ENCODE assay signal across 11 cellular contexts in genomic region chr20:43681468-43681942, GRCh38. TPM values are rescaled to one million over a fixed set of nuclear protein-coding genes. Genes with fewer than 3 reads are reported as not detected.
DNase-seq lines count a peak whose midpoint lies in the region; TF ChIP-seq lines count a peak whose summit lies in the region.
"Had no signal": no experiment of that assay in that cellular context is flagged by ENCODE, and none has a peak within 500 bp of the region (broad histone marks: within the 10 kb centered on the region; RNA-seq: fewer than 3 reads in every experiment).

No MANE protein-coding gene starts in this region.

- H3K4me1 Mint-ChIP-seq in CD8-positive, alpha-beta memory T cell = no peaks in the 10 kb centered on the region

- no peaks in the 10 kb centered on the region for H3K36me3 Mint-ChIP-seq in CD8-positive, alpha-beta memory T cell

- H3K27ac Mint-ChIP-seq in CD8-positive, alpha-beta memory T cell = no peak overlapping the region

- H3K27me3 ChIP-seq in GM23248 (replicated peaks; ENCODE audit: insufficient read depth) (no peaks in the 10 kb centered on the region), sigmoid colon (no peaks in the 10 kb centered on the region)
- H3K27me3 ChIP-seq in CD8-positive, alpha-beta memory T cell (ENCODE audit: insufficient read depth, low read length, poor library complexity, severe bottlenecking) = no peaks in the 10 kb centered on the region

- TF ChIP-seq EP300 in sigmoid colon (IDR thresholded peaks at IDR 0.05) = no peak

- peak overlapping the region in 1 of 7 donors; percentile 36 for H3K4me3 Mint-ChIP-seq in CD8-positive, alpha-beta memory T cell

- H3K27me3 Mint-ChIP-seq in CD8-positive, alpha-beta memory T cell = peaks cover 0 to 1% of the 10 kb centered on the region in 2 donors

- H3K9me3 Mint-ChIP-seq in CD8-positive, alpha-beta memory T cell = no peaks in the 10 kb centered on the region

- H3K9me2 ChIP-seq in GM23248 (ENCODE audit: insufficient read depth) = no peaks in the 10 kb centered on the region

- DNase-seq in DMS153 (lab: John Stamatoyannopoulos, UW) = peak; percentile 35
- no peak for DNase-seq in DMS153 treated with DMSO at 0.1 percent for 48 hours (lab: John Stamatoyannopoulos, UW; ENCODE audit: unreplicated experiment)
- DNase-seq in GM23248 = peak; percentile 39
- DNase-seq in NCI-H1092 (lab: John Stamatoyannopoulos, UW) = peak; percentile 63
- peak; percentile 20 for DNase-seq in fibroblast of gingiva (ENCODE audit: low read depth)
- DNase-seq in CD8-positive, alpha-beta memory T cell = no peak
- DNase-seq in sigmoid colon = no peak
- no peak for DNase-seq in kidney glomerular epithelial cell (lab: John Stamatoyannopoulos, UW)

- no peak for TF ChIP-seq POLR2A in sigmoid colon (IDR thresholded peaks at IDR 0.05)

- no peak for TF ChIP-seq CTCF in sigmoid colon (IDR thresholded peaks at IDR 0.05)

- intact Hi-C loops in sigmoid colon (cut with DNase I) = no loop called here

- no peaks in the 10 kb centered on the region for H3K36me3 ChIP-seq in GM23248 (ENCODE audit: low read depth)
- H3K36me3 ChIP-seq in CD8-positive, alpha-beta memory T cell (ENCODE audit: insufficient read depth, low read length) = no peaks in the 10 kb centered on the region
- no peaks in the 10 kb centered on the region for H3K36me3 ChIP-seq in sigmoid colon

- H4K20me1 ChIP-seq in GM23248 (ENCODE audit: insufficient read depth) = no peaks in the 10 kb centered on the region

- H3K79me2 ChIP-seq in GM23248 (ENCODE audit: insufficient read depth) = no peaks in the 10 kb centered on the region

- no peak overlapping the region for H3K9ac ChIP-seq in GM23248

- H3F3A ChIP-seq in GM23248 (ENCODE audit: insufficient read depth) = no peaks in the 10 kb centered on the region

- H3K4me3 ChIP-seq in GM23248 (no peak overlapping the region), sigmoid colon (no peak overlapping the region)
- no peak overlapping the region for H3K4me3 ChIP-seq in CD8-positive, alpha-beta memory T cell (ENCODE audit: low read length)

- no peaks in the 10 kb centered on the region for H3K9me3 ChIP-seq in GM23248 (ENCODE audit: low read depth)
- H3K9me3 ChIP-seq in CD8-positive, alpha-beta memory T cell (ENCODE audit: low read length) = no peaks in the 10 kb centered on the region
- H3K9me3 ChIP-seq in sigmoid colon = no peaks in the 10 kb centered on the region

- in situ Hi-C loops in GM23248 (cut with MboI) = no loop called here

- H3K4me1 ChIP-seq in GM23248 (ENCODE audit: insufficient read depth) = no peaks in the 10 kb centered on the region
- no peaks in the 10 kb centered on the region for H3K4me1 ChIP-seq in CD8-positive, alpha-beta memory T cell (ENCODE audit: insufficient read depth, low read length)
- H3K4me1 ChIP-seq in sigmoid colon = no peaks in the 10 kb centered on the region

- CTCF ChIA-PET in CD8-positive, alpha-beta memory T cell (lab: Charles Lee) = no interaction called here

- no peak overlapping the region for H3K4me2 ChIP-seq in GM23248 (ENCODE audit: unreplicated experiment)

- H3K27ac ChIP-seq in GM23248 = no peak overlapping the region
- H3K27ac ChIP-seq in CD8-positive, alpha-beta memory T cell (ENCODE audit: low read depth, low read length) = no peak overlapping the region
- no peak overlapping the region for H3K27ac ChIP-seq in sigmoid colon
- H3K27ac ChIP-seq: 22Rv1 had no signal

- H2AFZ ChIP-seq in GM23248 = 0 out of 2 replicates have a peak overlapping the region, but pooled peaks have one; percentile 36

- POLR2A ChIA-PET in CD8-positive, alpha-beta memory T cell (lab: Charles Lee) = no interaction called here

- 42 to 48% methylated on average over 8 of the region's 8 CpGs for WGBS in GM23248 (ENCODE audit: low coverage in 1 of 2, low lambda C conversion rate in 2 of 2, missing lambda C conversion rate in 2 of 2), 2 experiments
- WGBS in sigmoid colon, 2 donors = 74 to 85% methylated on average over 8 of the region's 8 CpGs

RNA-seq across cellular contexts. Expression of gene MYBL2, which starts 14.6 kb away (rescaled TPM):
- total RNA-seq in GM23248 (2014; rRNA removed; shearing (Covaris generic)) = 6.1 and 8.1 TPM in 2 replicates
- polyA plus RNA-seq in GM23248 (2016; fragmentation: Nextera tagmentation; extraction: Ambion mirVana) = 11.7 and 12.9 TPM in 2 replicates
- total RNA-seq in CD8-positive, alpha-beta memory T cell = 10 to 100 TPM; 78.3 to 78.6 TPM
- polyA plus RNA-seq in CD8-positive, alpha-beta memory T cell = 0.20 TPM
- under 1 TPM in 1 of 4 donors, not detected in 3; 0.27 TPM for total RNA-seq in sigmoid colon
- polyA plus RNA-seq in sigmoid colon = 10 to 100 TPM in 1 of 3 donors, 1 to 10 TPM in 2; 1.2 to 40.6 (median 6.9) TPM

RNA-seq across cellular contexts. Expression of gene GTSF1L, which starts 45.3 kb away (rescaled TPM):
- not detected in 2 replicates for total RNA-seq in GM23248 (2014; rRNA removed; shearing (Covaris generic))
- not detected in 2 replicates for polyA plus RNA-seq in GM23248 (2016; fragmentation: Nextera tagmentation; extraction: Ambion mirVana)
- total RNA-seq in CD8-positive, alpha-beta memory T cell = not detected
- polyA plus RNA-seq in CD8-positive, alpha-beta memory T cell = not detected
- not detected for total RNA-seq in sigmoid colon
- polyA plus RNA-seq in sigmoid colon = under 1 TPM in 1 of 3 donors, not detected in 2; 0.17 TPM
- total RNA-seq: fibroblast of villous mesenchyme; T-helper 1 cell treated with Interleukin-12 subunit alpha and Interleukin-12 subunit beta and Interleukin-4 antibody, amounts not matched to agents 30 ng/mL and 1 ng/mL, for 36 hours had no signal

Comparison
In these comparisons a context has a peak if more than half of its experiments do, and no peak if none do; other contexts are left out.
1. DNase-seq: peak in DMS153 (single experiment), GM23248 (single experiment), NCI-H1092 (single experiment) and fibroblast of gingiva (single experiment); none in DMS153 treated with DMSO at 0.1 percent for 48 hours (single experiment), CD8-positive, alpha-beta memory T cell (0 of 5), sigmoid colon (single experiment) and kidney glomerular epithelial cell (single experiment).